Comparison of ENCODE assay signal across 22 cellular contexts in the genomic region with DNA sequence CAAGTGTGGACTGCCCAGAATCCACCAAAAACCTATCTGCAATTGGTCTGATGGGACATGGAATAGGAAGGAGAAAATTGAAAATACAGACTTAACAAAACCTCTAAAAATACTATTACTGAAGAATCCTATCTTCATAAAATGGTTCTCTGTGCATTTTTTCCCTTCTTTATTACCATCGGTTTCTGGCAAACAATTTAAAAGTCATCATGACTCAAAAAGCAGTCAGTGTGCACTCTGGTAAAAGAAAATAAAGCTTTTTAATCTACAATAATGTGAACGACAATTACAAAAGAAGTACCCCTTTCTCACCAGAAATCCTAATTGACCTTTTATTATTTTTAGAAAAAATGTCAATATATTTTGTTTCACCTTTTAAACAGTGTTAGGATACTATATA.
A peak's percentile ranks its signal among the peaks of the same experiment; 100 is the strongest.
DNase-seq lines count a peak whose midpoint lies in the region; ATAC-seq and TF ChIP-seq lines count a peak whose summit lies in the region.
"Had no signal": no experiment of that assay in that cellular context is flagged by ENCODE, and none has a peak within 500 bp of the region (broad histone marks: within the 10 kb centered on the region; RNA-seq: fewer than 3 reads in every experiment).

No MANE protein-coding gene starts in this region.

- H3K36me3 Mint-ChIP-seq in HFFc6 (ENCODE audit: low read depth), result peaks cover 5% of the 10 kb centered on the region; the same call in 1 of the 2 replicates
- H3K36me3 Mint-ChIP-seq: activated naive CD8-positive, alpha-beta T cell; natural killer cell treated with Interleukin-12 subunit alpha and Interleukin-12 subunit beta and Interleukin-15 and Interleukin-18, amount 100 ng/mL, for 72 hours had no signal

- H2AFZ ChIP-seq in smooth muscle cell (ENCODE audit: low read depth), result no peak overlapping the region

- WGBS in smooth muscle cell (ENCODE audit: low lambda C conversion rate), result 38% methylated on average over 2 of the region's 2 CpGs

- peak overlapping the region; percentile 80 for H3K4me3 Mint-ChIP-seq in HFFc6
- H3K4me3 Mint-ChIP-seq: activated naive CD8-positive, alpha-beta T cell; CD4-positive, alpha-beta T cell; effector memory CD8-positive, alpha-beta T cell; mesothelial cell of epicardium; natural killer cell treated with Interleukin-12 subunit alpha and Interleukin-12 subunit beta and Interleukin-15 and Interleukin-18, amount 100 ng/mL, for 72 hours; T-helper 17 cell had no signal

- H3K4me2 ChIP-seq in smooth muscle cell, result peak overlapping the region; percentile 77

- H3K9ac ChIP-seq in smooth muscle cell (ENCODE audit: low read depth), result peak overlapping the region; percentile 89

- H3K4me3 ChIP-seq in WI38 (ENCODE audit: low read depth, low read length) (0 out of 2 replicates have a peak overlapping the region, but pooled peaks have one; percentile 22), fibroblast of mammary gland (ENCODE audit: control insufficient read depth, low read depth, low read length) (no peak overlapping the region), smooth muscle cell (no peak overlapping the region)
- H3K4me3 ChIP-seq: esophagus squamous epithelium, pancreas had no signal

- no peaks in the 10 kb centered on the region for H3K27me3 ChIP-seq in smooth muscle cell (ENCODE audit: low read depth)
- H3K27me3 ChIP-seq: esophagus squamous epithelium, pancreas had no signal

- H3K4me1 Mint-ChIP-seq in HFFc6 (ENCODE audit: low read depth), result peaks cover 86% of the 10 kb centered on the region

- no peak for ATAC-seq in HG03354 (IDR thresholded peaks at IDR 0.05; ENCODE audit: poor library complexity, severe bottlenecking, unreplicated experiment)
- ATAC-seq: effector memory CD8-positive, alpha-beta T cell; natural killer cell treated with Interleukin-12 subunit alpha and Interleukin-12 subunit beta and Interleukin-15 and Interleukin-18, amount 100 ng/mL, for 72 hours; pancreas; right cardiac atrium; T-helper 17 cell had no signal

- no peaks in the 10 kb centered on the region for H3K36me3 ChIP-seq in smooth muscle cell (ENCODE audit: low read depth)
- H3K36me3 ChIP-seq: pancreas, WERI-Rb-1 had no signal

- peak overlapping the region; percentile 97 for H3K27ac Mint-ChIP-seq in HFFc6
- H3K27ac Mint-ChIP-seq: activated naive CD8-positive, alpha-beta T cell; CD4-positive, alpha-beta T cell; effector memory CD8-positive, alpha-beta T cell; mesothelial cell of epicardium; natural killer cell treated with Interleukin-12 subunit alpha and Interleukin-12 subunit beta and Interleukin-15 and Interleukin-18, amount 100 ng/mL, for 72 hours; T-helper 17 cell had no signal

- peaks cover 4% of the 10 kb centered on the region; the same call in 1 of the 2 replicates for H3K9me3 Mint-ChIP-seq in HFFc6
- H3K9me3 Mint-ChIP-seq: activated T-helper 2 cell treated with anti-CD3 and anti-CD28 coated beads, Interferon-gamma antibody, Interleukin-2, Interleukin-4, amounts not matched to agents 10 μg/mL and 5 μg/mL and 100 μg/mL, durations not matched to agents 14 hours and 24 hours and 36 hours; CD4-positive, alpha-beta T cell; effector memory CD8-positive, alpha-beta T cell had no signal

- H3K27me3 Mint-ChIP-seq in HFFc6 (ENCODE audit: insufficient read depth), result no peaks in the 10 kb centered on the region
- H3K27me3 Mint-ChIP-seq: natural killer cell treated with Interleukin-12 subunit alpha and Interleukin-12 subunit beta and Interleukin-15 and Interleukin-18, amount 100 ng/mL, for 72 hours had no signal

- peak; percentile 13 for DNase-seq in HFFc6
- DNase-seq in fibroblast of mammary gland (ENCODE audit: low read depth), result peak; percentile 62
- DNase-seq in smooth muscle cell (lab: John Stamatoyannopoulos, UW; ENCODE audit: unreplicated experiment), result no peak
- no peak for DNase-seq in iPS-NIHi7 (ENCODE audit: extremely low spot score)
- DNase-seq in NOMO-1 treated with DMSO at 0.1 percent for 48 hours (lab: John Stamatoyannopoulos, UW; ENCODE audit: unreplicated experiment), result no peak
- DNase-seq: activated CD4-positive, alpha-beta T cell treated with anti-CD3 and anti-CD28 coated beads, Interleukin-2, amount 50 U/mL, for 4 hours; CD4-positive, alpha-beta T cell; effector memory CD8-positive, alpha-beta T cell; esophagus squamous epithelium; NCI-H187; NCI-H2227 treated with DMSO at 0.1 percent for 48 hours; NCI-H774; pancreas; right cardiac atrium; T-helper 17 cell; WERI-Rb-1 had no signal

- H3K27ac ChIP-seq in smooth muscle cell (ENCODE audit: low read depth), result peak overlapping the region; percentile 99
- H3K27ac ChIP-seq: pancreas, WERI-Rb-1 had no signal

- H3K9me3 ChIP-seq in smooth muscle cell (replicated peaks; ENCODE audit: low read depth), result no peaks in the 10 kb centered on the region
- H3K9me3 ChIP-seq: esophagus squamous epithelium, pancreas had no signal

- H3F3A ChIP-seq in smooth muscle cell (ENCODE audit: low read depth), result peaks cover 24% of the 10 kb centered on the region

- H3K79me2 ChIP-seq in smooth muscle cell (ENCODE audit: low read depth), result no peaks in the 10 kb centered on the region

- H4K20me1 ChIP-seq in smooth muscle cell (ENCODE audit: low read depth), result no peaks in the 10 kb centered on the region

- TF ChIP-seq CTCF in HFFc6 (IDR thresholded peaks at IDR 0.05) (no peak), WI38 (IDR thresholded peaks at IDR 0.05; ENCODE audit: low read depth, low read length) (no peak), fibroblast of mammary gland (conservative IDR thresholded peaks at IDR 0.05; ENCODE audit: control insufficient read depth, insufficient read depth, low read depth, low read length) (no peak), smooth muscle cell (IDR thresholded peaks at IDR 0.05; ENCODE audit: borderline replicate concordance, insufficient read depth, poor library complexity, severe bottlenecking) (no peak)

- peaks cover 21% of the 10 kb centered on the region for H3K4me1 ChIP-seq in smooth muscle cell (ENCODE audit: low read depth)

Comparison
In these comparisons a context has a peak if more than half of its experiments do, and no peak if none do; other contexts are left out.
1. DNase-seq: peak in HFFc6 (single experiment) and fibroblast of mammary gland (single experiment); none in smooth muscle cell (single experiment), iPS-NIHi7 (single experiment) and NOMO-1 treated with DMSO at 0.1 percent for 48 hours (single experiment).